Comparison of ENCODE assay signal across 8 cellular contexts in the genomic region with DNA sequence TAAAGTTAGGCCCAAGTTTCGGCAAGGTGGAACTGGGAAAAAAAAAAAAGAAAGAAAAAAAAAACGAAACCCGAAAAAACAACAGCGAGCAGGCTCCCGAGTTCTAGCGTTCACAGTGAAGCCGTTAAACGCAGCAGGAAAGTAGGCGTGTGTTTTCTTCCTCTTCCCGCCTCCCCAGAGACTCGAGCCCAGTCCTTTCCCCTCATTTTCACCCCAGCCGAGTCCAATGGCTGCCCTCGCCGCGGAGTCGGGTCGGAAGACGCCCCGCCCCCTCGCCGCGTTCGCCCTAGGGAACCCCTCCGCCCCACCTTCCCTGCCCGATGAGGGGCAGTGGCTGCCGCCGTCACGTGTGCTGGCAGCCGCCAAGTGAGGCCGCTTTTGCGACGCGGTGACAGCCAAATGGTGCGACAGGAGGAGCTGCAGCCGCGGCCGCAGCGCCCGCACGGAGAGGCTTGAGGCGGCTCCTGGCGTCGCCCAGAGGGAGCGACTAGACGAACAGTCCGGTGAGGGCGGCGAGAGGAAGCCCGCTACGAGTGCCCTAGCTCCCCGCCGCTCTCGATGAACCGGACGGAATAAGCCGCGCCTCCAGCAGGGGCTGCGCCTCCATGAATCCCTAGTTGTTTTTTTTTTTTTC. TPM values are rescaled to one million over a fixed set of nuclear protein-coding genes. Genes with fewer than 3 reads are reported as not detected.
DNase-seq lines count a peak whose midpoint lies in the region; ATAC-seq and TF ChIP-seq lines count a peak whose summit lies in the region.

A gene (plus strand): TSS at position 426 of the 634 bp plus-strand sequence. CDS start 308 bp downstream, outside the sequence.

- H3K27me3 ChIP-seq in mononuclear cell (ENCODE audit: insufficient read depth, low read length) = no peaks in the 10 kb centered on the region

- TF ChIP-seq RAD21 in Ishikawa (IDR thresholded peaks at IDR 0.05; ENCODE audit: low read depth) = no peak

- DNase-seq in DMS153 treated with DMSO at 0.1 percent for 48 hours (lab: John Stamatoyannopoulos, UW; ENCODE audit: unreplicated experiment) (peak; percentile 96), OCI-M2 (lab: John Stamatoyannopoulos, UW; ENCODE audit: unreplicated experiment) (peak; percentile 56), activated T-cell treated with anti-CD3 and anti-CD28 coated beads for 4 hours (peak; percentile 92), epidermal melanocyte (ENCODE audit: insufficient read length, low spot score) (peak; percentile 38)
- DNase-seq in stimulated activated CD8-positive, alpha-beta memory T cell treated with anti-CD3 and anti-CD28 coated beads, Interleukin-4, amount 100 ng/mL, for 1 hour (ENCODE audit: low read depth in 2 of 2, low spot score in 1 of 2) = peak; percentile 90 to 93

- no peak for TF ChIP-seq EP300 in Ishikawa (IDR thresholded peaks at IDR 0.05; ENCODE audit: borderline replicate concordance)

- no peaks in the 10 kb centered on the region for H3K9me3 ChIP-seq in mononuclear cell (ENCODE audit: low read depth, low read length)

- peaks cover 11% of the 10 kb centered on the region for H3K4me1 ChIP-seq in mononuclear cell (ENCODE audit: insufficient read depth, low read length)

- ATAC-seq in GM21576 (IDR thresholded peaks at IDR 0.05; ENCODE audit: unreplicated experiment) = peak; percentile 86

- peak within 1 kb of the TSS; percentile 86 for H3K4me3 ChIP-seq in mononuclear cell (ENCODE audit: low read length)

TF ChIP-seq in Ishikawa, 13 proteins besides CTCF, POLR2A, EP300 and RAD21:
- TF ChIP-seq FOXM1 (IDR thresholded peaks at IDR 0.05; ENCODE audit: borderline replicate concordance, low read depth) (no peak), TAF1 (IDR thresholded peaks at IDR 0.05; ENCODE audit: low read depth) (peak; percentile 92), ZBTB7A (IDR thresholded peaks at IDR 0.05; ENCODE audit: low read depth) (no peak), TCF12 (IDR thresholded peaks at IDR 0.05; ENCODE audit: low read depth) (no peak; the same call in 1 of the 2 replicates), TEAD4 (IDR thresholded peaks at IDR 0.05) (peak; percentile 31), CEBPB (IDR thresholded peaks at IDR 0.05) (no peak), CREB1 (IDR thresholded peaks at IDR 0.05; ENCODE audit: low read depth) (peak; percentile 90), NFIC (IDR thresholded peaks at IDR 0.05) (peak; percentile 54), YY1 (IDR thresholded peaks at IDR 0.05; ENCODE audit: low read depth) (peak; percentile 78)
- TF ChIP-seq, protein P1, sequence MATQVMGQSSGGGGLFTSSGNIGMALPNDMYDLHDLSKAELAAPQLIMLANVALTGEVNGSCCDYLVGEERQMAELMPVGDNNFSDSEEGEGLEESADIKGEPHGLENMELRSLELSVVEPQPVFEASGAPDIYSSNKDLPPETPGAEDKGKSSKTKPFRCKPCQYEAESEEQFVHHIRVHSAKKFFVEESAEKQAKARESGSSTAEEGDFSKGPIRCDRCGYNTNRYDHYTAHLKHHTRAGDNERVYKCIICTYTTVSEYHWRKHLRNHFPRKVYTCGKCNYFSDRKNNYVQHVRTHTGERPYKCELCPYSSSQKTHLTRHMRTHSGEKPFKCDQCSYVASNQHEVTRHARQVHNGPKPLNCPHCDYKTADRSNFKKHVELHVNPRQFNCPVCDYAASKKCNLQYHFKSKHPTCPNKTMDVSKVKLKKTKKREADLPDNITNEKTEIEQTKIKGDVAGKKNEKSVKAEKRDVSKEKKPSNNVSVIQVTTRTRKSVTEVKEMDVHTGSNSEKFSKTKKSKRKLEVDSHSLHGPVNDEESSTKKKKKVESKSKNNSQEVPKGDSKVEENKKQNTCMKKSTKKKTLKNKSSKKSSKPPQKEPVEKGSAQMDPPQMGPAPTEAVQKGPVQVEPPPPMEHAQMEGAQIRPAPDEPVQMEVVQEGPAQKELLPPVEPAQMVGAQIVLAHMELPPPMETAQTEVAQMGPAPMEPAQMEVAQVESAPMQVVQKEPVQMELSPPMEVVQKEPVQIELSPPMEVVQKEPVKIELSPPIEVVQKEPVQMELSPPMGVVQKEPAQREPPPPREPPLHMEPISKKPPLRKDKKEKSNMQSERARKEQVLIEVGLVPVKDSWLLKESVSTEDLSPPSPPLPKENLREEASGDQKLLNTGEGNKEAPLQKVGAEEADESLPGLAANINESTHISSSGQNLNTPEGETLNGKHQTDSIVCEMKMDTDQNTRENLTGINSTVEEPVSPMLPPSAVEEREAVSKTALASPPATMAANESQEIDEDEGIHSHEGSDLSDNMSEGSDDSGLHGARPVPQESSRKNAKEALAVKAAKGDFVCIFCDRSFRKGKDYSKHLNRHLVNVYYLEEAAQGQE (IDR thresholded peaks at IDR 0.05; ENCODE audit: low read depth) = no peak
- TF ChIP-seq, protein P2, sequence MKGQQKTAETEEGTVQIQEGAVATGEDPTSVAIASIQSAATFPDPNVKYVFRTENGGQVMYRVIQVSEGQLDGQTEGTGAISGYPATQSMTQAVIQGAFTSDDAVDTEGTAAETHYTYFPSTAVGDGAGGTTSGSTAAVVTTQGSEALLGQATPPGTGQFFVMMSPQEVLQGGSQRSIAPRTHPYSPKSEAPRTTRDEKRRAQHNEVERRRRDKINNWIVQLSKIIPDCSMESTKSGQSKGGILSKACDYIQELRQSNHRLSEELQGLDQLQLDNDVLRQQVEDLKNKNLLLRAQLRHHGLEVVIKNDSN (IDR thresholded peaks at IDR 0.05) = peak; percentile 99
- TF ChIP-seq, protein P3, sequence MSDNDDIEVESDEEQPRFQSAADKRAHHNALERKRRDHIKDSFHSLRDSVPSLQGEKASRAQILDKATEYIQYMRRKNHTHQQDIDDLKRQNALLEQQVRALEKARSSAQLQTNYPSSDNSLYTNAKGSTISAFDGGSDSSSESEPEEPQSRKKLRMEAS (IDR thresholded peaks at IDR 0.05) = peak; percentile 61

RNA-seq across cellular contexts. Expression of the gene that starts here (rescaled TPM):
- 74.3 TPM for total RNA-seq in mononuclear cell

Comparison
In these comparisons a context has a peak if more than half of its experiments do, and no peak if none do; other contexts are left out.
1. Peak in every context shown above with its lines: DNase-seq, ATAC-seq and H3K4me3 ChIP-seq.
2. DNase-seq: peak in every context shown above with its lines; median percentile 96 in DMS153 treated with DMSO at 0.1 percent for 48 hours; 92 in activated T-cell treated with anti-CD3 and anti-CD28 coated beads for 4 hours; 92 in stimulated activated CD8-positive, alpha-beta memory T cell treated with anti-CD3 and anti-CD28 coated beads, Interleukin-4, amount 100 ng/mL, for 1 hour; 56 in OCI-M2; 38 in epidermal melanocyte.